ENCODE assay signal across 26 cellular contexts in the genomic region with DNA sequence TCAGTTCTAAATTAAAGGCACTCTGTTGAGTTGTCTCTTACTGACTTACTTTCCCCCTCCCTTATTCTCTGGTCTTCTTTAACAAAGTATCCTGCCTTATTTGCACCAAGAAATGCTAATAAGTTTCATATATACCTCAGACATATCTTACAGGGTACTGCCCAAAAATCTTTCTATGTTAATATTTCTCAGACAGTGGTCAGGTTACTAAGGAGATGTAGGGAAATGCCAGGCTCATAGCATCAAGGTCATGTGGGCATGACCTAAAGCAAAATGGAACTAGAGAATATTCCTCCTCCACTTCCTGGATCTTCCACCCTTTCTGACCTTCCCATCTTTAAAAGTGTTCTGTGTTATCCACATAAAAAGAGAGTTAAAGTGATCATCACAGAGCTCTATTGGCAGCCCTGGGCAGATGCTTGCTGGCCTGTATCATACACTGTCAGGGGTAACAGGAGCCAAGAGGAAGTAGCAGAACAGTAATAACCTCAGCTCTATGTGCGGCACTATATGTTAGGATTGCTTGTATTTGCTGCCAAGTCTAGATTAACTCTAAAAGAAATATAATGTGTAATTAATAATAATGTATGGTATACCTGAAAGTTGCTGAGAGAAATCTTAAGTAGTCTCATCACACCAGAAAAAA.
"Had no signal": no experiment of that assay in that cellular context is flagged by ENCODE, and none has a peak within 500 bp of the region (broad histone marks: within the 10 kb centered on the region; RNA-seq: fewer than 3 reads in every experiment).

No MANE protein-coding gene starts in this region.

- H3K79me2 ChIP-seq: parathyroid adenoma had no signal

- H3K4me3 ChIP-seq: esophagus squamous epithelium, left ventricle myocardium inferior, lung, neural progenitor cell, psoas muscle, sigmoid colon, vagina had no signal

- H3K27me3 ChIP-seq: esophagus squamous epithelium, neural progenitor cell, sigmoid colon, vagina had no signal

- H3K36me3 ChIP-seq: esophagus squamous epithelium, left ventricle myocardium inferior, neural progenitor cell, sigmoid colon, vagina, WERI-Rb-1 had no signal

- DNase-seq: activated CD4-positive, alpha-beta T cell treated with anti-CD3 and anti-CD28 coated beads for 48 hours; activated CD4-positive, alpha-beta T cell treated with anti-CD3 and anti-CD28 coated beads, Interleukin-2, amount 50 U/mL, for 48 hours; activated CD8-positive, alpha-beta memory T cell treated with anti-CD3 and anti-CD28 coated beads for 24 hours; activated effector memory CD4-positive, alpha-beta T cell treated with Interleukin-2 at 50 U/mL for 16 hours; activated naive CD4-positive, alpha-beta T cell treated with Interleukin-2 at 50 U/mL for 16 hours; anterior cingulate cortex; esophagus squamous epithelium; kidney glomerular epithelial cell; left ventricle myocardium inferior; mesendoderm; natural killer cell; occipital lobe; psoas muscle; sigmoid colon; small intestine; stimulated activated CD4-positive, alpha-beta T cell treated with anti-CD3 and anti-CD28 coated beads, Interleukin-4, amount 100 ng/mL, for 24 hours; stimulated activated naive CD8-positive, alpha-beta T cell treated with anti-CD3 and anti-CD28 coated beads, Interleukin-15, amount 100 ng/mL, for 72 hours; substantia nigra; WERI-Rb-1 had no signal

- ATAC-seq: activated CD4-positive, CD25-positive, alpha-beta regulatory T cell treated with anti-CD3 and anti-CD28 coated beads, Interleukin-2, amount 50 U/mL, for 24 hours; natural killer cell; psoas muscle; stimulated activated memory B cell treated with anti-CD40 and anti-IgM and Interleukin-4, amounts not matched to agents 10 μg/mL and 1 μg/mL and 100 μg/mL, for 72 hours; stimulated activated naive CD8-positive, alpha-beta T cell treated with anti-CD3 and anti-CD28 coated beads, Interleukin-15, amount 100 ng/mL, for 72 hours had no signal

- H2AFZ ChIP-seq: neural progenitor cell, parathyroid adenoma had no signal

- H3K9me3 ChIP-seq: esophagus squamous epithelium, left ventricle myocardium inferior, psoas muscle, sigmoid colon, vagina had no signal

- H3K4me2 ChIP-seq: neural progenitor cell had no signal

- H3K9ac ChIP-seq: neural progenitor cell, parathyroid adenoma had no signal

- FAIRE-seq: bronchial epithelial cell, small intestine had no signal

- H3K27ac ChIP-seq: esophagus squamous epithelium, left ventricle myocardium inferior, neural progenitor cell, parathyroid adenoma, psoas muscle, sigmoid colon, vagina, WERI-Rb-1 had no signal

- H3K4me1 ChIP-seq: esophagus squamous epithelium, left ventricle myocardium inferior, neural progenitor cell, parathyroid adenoma, psoas muscle, sigmoid colon, vagina had no signal
